Comparison of ENCODE assay signal across 22 cellular contexts in genomic region chr1:24101796-24102580, GRCh38. TPM values are rescaled to one million over a fixed set of nuclear protein-coding genes. Genes with fewer than 3 reads are reported as not detected.
DNase-seq lines count a peak whose midpoint lies in the region; ATAC-seq and TF ChIP-seq lines count a peak whose summit lies in the region.
"Had no signal": no experiment of that assay in that cellular context is flagged by ENCODE, and none has a peak within 500 bp of the region (broad histone marks: within the 10 kb centered on the region; RNA-seq: fewer than 3 reads in every experiment).

No MANE protein-coding gene starts in this region.

- H3K9me3 ChIP-seq in esophagus muscularis mucosa: no peaks in the 10 kb centered on the region
- H3K9me3 ChIP-seq in upper lobe of right lung: no peaks in the 10 kb centered on the region
- no peaks in the 10 kb centered on the region for H3K9me3 ChIP-seq in PC-3 (ENCODE audit: low read length)

- no peak for DNase-seq in Right ventricle myocardium superior
- DNase-seq in cardiac septum (ENCODE audit: low spot score): no peak
- no peak for DNase-seq in esophagus muscularis mucosa (ENCODE audit: extremely low spot score)
- no peak for DNase-seq in upper lobe of right lung
- DNase-seq in DMS53 treated with DMSO at 0.1 percent for 48 hours (lab: John Stamatoyannopoulos, UW; ENCODE audit: unreplicated experiment): no peak
- DNase-seq in NCI-H2029 treated with DMSO at 0.1 percent for 48 hours (lab: John Stamatoyannopoulos, UW): no peak
- no peak for DNase-seq in PC-3
- DNase-seq: activated naive CD8-positive, alpha-beta T cell treated with anti-CD3 and anti-CD28 coated beads for 36 hours; brain microvascular endothelial cell; CD4-positive, CD25-positive, alpha-beta regulatory T cell; DND-41; foreskin melanocyte; H9; naive B cell; NCI-H1436; SW 1271 had no signal

- no peaks in the 10 kb centered on the region for H3K9me2 ChIP-seq in PC-3 (replicated peaks; ENCODE audit: low read length)

- peak overlapping the region; percentile 53 to 71 (median 58) for H3K27ac ChIP-seq in esophagus muscularis mucosa (replicated peaks in 1 of 4)
- H3K27ac ChIP-seq in upper lobe of right lung: no peak overlapping the region
- no peak overlapping the region for H3K27ac ChIP-seq in PC-3 (ENCODE audit: low read length)
- H3K27ac ChIP-seq: brain microvascular endothelial cell, epithelial cell of prostate had no signal

- H3K4me1 Mint-ChIP-seq in nephron: peaks cover 56% of the 10 kb centered on the region
- H3K4me1 Mint-ChIP-seq: activated naive CD8-positive, alpha-beta T cell treated with anti-CD3 and anti-CD28 coated beads for 36 hours had no signal

- BruUV-seq in PC-3 (replicated peaks; lab: Mats Ljungman, UMichigan): no TSS peak

- peak; percentile 4 for ATAC-seq in Right ventricle myocardium superior (ENCODE audit: poor library complexity)
- peak; percentile 19 for ATAC-seq in upper lobe of right lung
- ATAC-seq in PC-3: no peak

- peaks cover 0 to 28% (median 0%) of the 10 kb centered on the region in 4 donors for H3K36me3 ChIP-seq in esophagus muscularis mucosa
- no peaks in the 10 kb centered on the region for H3K36me3 ChIP-seq in upper lobe of right lung
- H3K36me3 ChIP-seq in PC-3 (ENCODE audit: low read depth, low read length): no peaks in the 10 kb centered on the region
- H3K36me3 ChIP-seq: brain microvascular endothelial cell had no signal

- no peaks in the 10 kb centered on the region for H3K79me2 ChIP-seq in PC-3 (ENCODE audit: low read length)

- H3K4me3 ChIP-seq in esophagus muscularis mucosa (no peak overlapping the region), upper lobe of right lung (no peak overlapping the region), PC-3 (ENCODE audit: low read length) (no peak overlapping the region)
- H3K4me3 ChIP-seq: lung had no signal

- peak overlapping the region; percentile 95 to 98 (median 97) for H3K27ac Mint-ChIP-seq in nephron
- H3K27ac Mint-ChIP-seq: activated naive CD8-positive, alpha-beta T cell treated with anti-CD3 and anti-CD28 coated beads for 36 hours; activated T-helper 1 cell treated with anti-CD3 and anti-CD28 coated beads, Interleukin-12 subunit alpha, Interleukin-12 subunit beta, Interleukin-2, Interleukin-4 antibody, amounts not matched to agents 30 ng/mL and 10 ng/mL and 1 ng/mL, durations not matched to agents 14 hours and 24 hours and 36 hours; CD4-positive, CD25-positive, alpha-beta regulatory T cell; dendritic cell treated with granulocyte-macrophage colony-stimulating factor and Interleukin-4, amounts not matched to agents 40 ng/mL and 50 ng/mL, for 4 days; H9 had no signal

- TF ChIP-seq CTCF in esophagus muscularis mucosa (IDR thresholded peaks at IDR 0.05): no peak
- TF ChIP-seq CTCF in nephron (IDR thresholded peaks at IDR 0.05; ENCODE audit: unreplicated experiment in 3 of 3): no peak
- no peak for TF ChIP-seq CTCF in upper lobe of right lung (IDR thresholded peaks at IDR 0.05)
- no peak for TF ChIP-seq CTCF in PC-3 (conservative IDR thresholded peaks at IDR 0.05; ENCODE audit: low read depth, low read length)

- H3K9me3 Mint-ChIP-seq in nephron: no peaks in the 10 kb centered on the region
- H3K9me3 Mint-ChIP-seq: activated naive CD8-positive, alpha-beta T cell treated with anti-CD3 and anti-CD28 coated beads for 36 hours; activated T-helper 1 cell treated with anti-CD3 and anti-CD28 coated beads, Interleukin-12 subunit alpha, Interleukin-12 subunit beta, Interleukin-2, Interleukin-4 antibody, amounts not matched to agents 30 ng/mL and 10 ng/mL and 1 ng/mL, durations not matched to agents 14 hours and 24 hours and 36 hours; dendritic cell treated with granulocyte-macrophage colony-stimulating factor and Interleukin-4, amounts not matched to agents 40 ng/mL and 50 ng/mL, for 4 days; H9; naive B cell had no signal

- CTCF ChIA-PET in PC-3 (lab: Charles Lee): no interaction called here

- H3K27me3 Mint-ChIP-seq in nephron (ENCODE audit: low read depth): no peaks in the 10 kb centered on the region
- H3K27me3 Mint-ChIP-seq: activated naive CD8-positive, alpha-beta T cell treated with anti-CD3 and anti-CD28 coated beads for 36 hours; CD4-positive, CD25-positive, alpha-beta regulatory T cell had no signal

- H3K4me1 ChIP-seq in esophagus muscularis mucosa (peaks cover 18 to 40% (median 26%) of the 10 kb centered on the region in 4 donors), upper lobe of right lung (no peaks in the 10 kb centered on the region), PC-3 (ENCODE audit: insufficient read depth, low read length) (no peaks in the 10 kb centered on the region)

- no peaks in the 10 kb centered on the region for H3F3A ChIP-seq in PC-3 (ENCODE audit: low read length, unreplicated experiment)

- TF ChIP-seq POLR2A in esophagus muscularis mucosa (IDR thresholded peaks at IDR 0.05; ENCODE audit: low read depth): no peak

- H4K20me1 ChIP-seq in PC-3 (ENCODE audit: low read length): no peaks in the 10 kb centered on the region

- no peak for TF ChIP-seq EP300 in esophagus muscularis mucosa (IDR thresholded peaks at IDR 0.05)

- no peak overlapping the region for H2AFZ ChIP-seq in PC-3 (ENCODE audit: low read length)

- H3K4me2 ChIP-seq in PC-3 (ENCODE audit: low read length): no peak overlapping the region

- no peak overlapping the region for H3K9ac ChIP-seq in PC-3 (ENCODE audit: low read length)

- H3K27me3 ChIP-seq in esophagus muscularis mucosa (no peaks in the 10 kb centered on the region), upper lobe of right lung (no peaks in the 10 kb centered on the region), PC-3 (ENCODE audit: low read length) (no peaks in the 10 kb centered on the region)
- H3K27me3 ChIP-seq: brain microvascular endothelial cell had no signal

- WGBS in esophagus muscularis mucosa: 66% methylated on average over 7 of the region's 9 CpGs

- no peaks in the 10 kb centered on the region for H3K36me3 Mint-ChIP-seq in nephron (ENCODE audit: low read depth)
- H3K36me3 Mint-ChIP-seq: activated naive CD8-positive, alpha-beta T cell treated with anti-CD3 and anti-CD28 coated beads for 36 hours; CD4-positive, CD25-positive, alpha-beta regulatory T cell; naive B cell had no signal

- intact Hi-C loops in Right ventricle myocardium superior (cut with DNase I): no loop called here
- intact Hi-C loops in cardiac septum (cut with DNase I): no loop called here
- intact Hi-C loops in esophagus muscularis mucosa (cut with DNase I): no loop called here
- intact Hi-C loops in upper lobe of right lung (cut with DNase I): no loop called here
- intact Hi-C loops in PC-3 (cut with micrococcal nuclease): no loop called here

- POLR2A ChIA-PET in PC-3 (lab: Charles Lee; ENCODE audit: unreplicated experiment): no interaction called here

- peak overlapping the region; percentile 31 to 51 (median 37) for H3K4me3 Mint-ChIP-seq in nephron
- H3K4me3 Mint-ChIP-seq: activated naive CD8-positive, alpha-beta T cell treated with anti-CD3 and anti-CD28 coated beads for 36 hours; activated T-helper 1 cell treated with anti-CD3 and anti-CD28 coated beads, Interleukin-12 subunit alpha, Interleukin-12 subunit beta, Interleukin-2, Interleukin-4 antibody, amounts not matched to agents 30 ng/mL and 10 ng/mL and 1 ng/mL, durations not matched to agents 14 hours and 24 hours and 36 hours; CD4-positive, CD25-positive, alpha-beta regulatory T cell; dendritic cell treated with granulocyte-macrophage colony-stimulating factor and Interleukin-4, amounts not matched to agents 40 ng/mL and 50 ng/mL, for 4 days; H9; naive B cell had no signal

RNA-seq across cellular contexts. Expression of gene MYOM3, which starts 9.9 kb away (rescaled TPM):
- total RNA-seq in Right ventricle myocardium superior: 396 TPM
- 249 TPM for total RNA-seq in cardiac septum
- 1 to 10 TPM in 2 of 4 donors, under 1 TPM in 2; 0.17 to 2.5 (median 1.4) TPM for total RNA-seq in esophagus muscularis mucosa
- total RNA-seq in upper lobe of right lung: 0.69 TPM
- 0.04 and 0.12 TPM in 2 replicates for total RNA-seq in PC-3 (2014; rRNA removed)
- total RNA-seq: activated naive CD8-positive, alpha-beta T cell treated with anti-CD3 and anti-CD28 coated beads for 36 hours; activated T-helper 1 cell treated with anti-CD3 and anti-CD28 coated beads, Interleukin-12 subunit alpha, Interleukin-12 subunit beta, Interleukin-2, Interleukin-4 antibody, amounts not matched to agents 30 ng/mL and 10 ng/mL and 1 ng/mL, durations not matched to agents 14 hours and 24 hours and 36 hours; CD4-positive, CD25-positive, alpha-beta regulatory T cell had no signal

RNA-seq across cellular contexts. Expression of gene IL22RA1, which starts 41.0 kb away (rescaled TPM):
- total RNA-seq in Right ventricle myocardium superior: 0.16 TPM
- 0.35 TPM for total RNA-seq in cardiac septum
- under 1 TPM in 1 of 4 donors, not detected in 3; 0.23 TPM for total RNA-seq in esophagus muscularis mucosa
- total RNA-seq in upper lobe of right lung: 0.87 TPM
- total RNA-seq in PC-3 (2014; rRNA removed): 1.2 TPM in 2 replicates
- total RNA-seq: activated naive CD8-positive, alpha-beta T cell treated with anti-CD3 and anti-CD28 coated beads for 36 hours; activated T-helper 1 cell treated with anti-CD3 and anti-CD28 coated beads, Interleukin-12 subunit alpha, Interleukin-12 subunit beta, Interleukin-2, Interleukin-4 antibody, amounts not matched to agents 30 ng/mL and 10 ng/mL and 1 ng/mL, durations not matched to agents 14 hours and 24 hours and 36 hours; CD4-positive, CD25-positive, alpha-beta regulatory T cell; temporal lobe had no signal

Comparison
In these comparisons a context has a peak if more than half of its experiments do, and no peak if none do; other contexts are left out.
1. H3K27ac ChIP-seq: peak in esophagus muscularis mucosa (4 of 4); none in upper lobe of right lung (single experiment) and PC-3 (single experiment).
2. RNA of gene MYOM3, which starts 9.9 kb away (total RNA-seq): 396 TPM in Right ventricle myocardium superior (single experiment) and 249 TPM in cardiac septum (single experiment); 0.17 to 2.5 TPM in esophagus muscularis mucosa, 0.69 TPM in upper lobe of right lung (single experiment) and 0.04 to 0.12 TPM in PC-3; every median in the first group is over 10 times any median in the second.